In genomic region chr4:168360271-168360670, GRCh38 we compare ENCODE assay signal across 32 cellular contexts.
"Had no signal": no experiment of that assay in that cellular context is flagged by ENCODE, and none has a peak within 500 bp of the region (broad histone marks: within the 10 kb centered on the region; RNA-seq: fewer than 3 reads in every experiment).

No MANE protein-coding gene starts in this region.

- H3K4me1 ChIP-seq: heart right ventricle, left lung, lower lobe of right lung, pancreas, prostate gland, stomach, testis, thyroid gland, transverse colon, upper lobe of left lung had no signal

- H3K27me3 ChIP-seq: heart right ventricle, hepatocyte, left lung, pancreas, stomach, testis, thyroid gland, transverse colon, upper lobe of left lung had no signal

- H3K27ac ChIP-seq: heart right ventricle, hepatocyte, left lung, lower lobe of right lung, pancreas, prostate gland, skin epidermis, stomach, testis, thyroid gland, transverse colon, upper lobe of left lung had no signal

- H3K36me3 ChIP-seq: pancreas, prostate gland had no signal

- H2AFZ ChIP-seq: hepatocyte had no signal

- DNase-seq: heart right ventricle; kidney; left colon; left lung; lower lobe of right lung; mammary epithelial cell; mesendoderm; midbrain; mucosa of descending colon; naive thymus-derived CD8-positive, alpha-beta T cell; nucleus accumbens; pancreas; posterior cingulate gyrus; retina; right cardiac atrium; stimulated activated CD4-positive, alpha-beta T cell treated with anti-CD3 and anti-CD28 coated beads, Interleukin-12 subunit alpha, Interleukin-12 subunit beta, amount 100 ng/mL, for 4 hours; stimulated activated CD4-positive, alpha-beta T cell treated with anti-CD3 and anti-CD28 coated beads, Interleukin-15, amount 100 ng/mL, for 24 hours; stimulated activated CD4-positive, alpha-beta T cell treated with anti-CD3 and anti-CD28 coated beads, Interleukin-2, amount 100 ng/mL, for 24 hours; stimulated activated CD4-positive, alpha-beta T cell treated with anti-CD3 and anti-CD28 coated beads, Interleukin-4, amount 100 ng/mL, for 1 hour; stimulated activated naive B cell treated with anti-CD40 and anti-IgM and Interleukin-4, amounts not matched to agents 10 μg/mL and 1 μg/mL and 100 μg/mL, for 72 hours; stimulated activated naive CD8-positive, alpha-beta T cell treated with anti-CD3 and anti-CD28 coated beads, Interleukin-15, Interleukin-2, amounts not matched to agents 100 U/mL and 50 U/mL, for 24 hours; stomach; testis; thyroid gland; transverse colon; upper lobe of left lung had no signal

- H3K4me2 ChIP-seq: hepatocyte had no signal

- ATAC-seq: heart right ventricle; left colon; left lung; lower lobe of right lung; mucosa of descending colon; naive thymus-derived CD8-positive, alpha-beta T cell; pancreas; right cardiac atrium; sciatic nerve; stimulated activated naive B cell treated with anti-CD40 and anti-IgM and Interleukin-4, amounts not matched to agents 10 μg/mL and 1 μg/mL and 100 μg/mL, for 72 hours; stimulated activated naive CD8-positive, alpha-beta T cell treated with anti-CD3 and anti-CD28 coated beads, Interleukin-15, Interleukin-2, amounts not matched to agents 100 U/mL and 50 U/mL, for 24 hours had no signal

- H3K4me1 Mint-ChIP-seq: nephron; neural crest cell; stimulated activated naive B cell treated with anti-CD40 and anti-IgM and Interleukin-4, amounts not matched to agents 10 μg/mL and 1 μg/mL and 100 μg/mL, for 72 hours had no signal

- H3K27ac Mint-ChIP-seq: nephron; stimulated activated naive B cell treated with anti-CD40 and anti-IgM and Interleukin-4, amounts not matched to agents 10 μg/mL and 1 μg/mL and 100 μg/mL, for 72 hours had no signal

- H3K27me3 Mint-ChIP-seq: naive thymus-derived CD8-positive, alpha-beta T cell; stimulated activated naive B cell treated with anti-CD40 and anti-IgM and Interleukin-4, amounts not matched to agents 10 μg/mL and 1 μg/mL and 100 μg/mL, for 72 hours had no signal

- H3K9me3 ChIP-seq: left lung, lower lobe of right lung, mucosa of descending colon, pancreas, prostate gland, stomach, testis, thyroid gland, transverse colon, upper lobe of left lung had no signal

- H3K4me3 Mint-ChIP-seq: naive thymus-derived CD8-positive, alpha-beta T cell; nephron; neural crest cell; stimulated activated naive B cell treated with anti-CD40 and anti-IgM and Interleukin-4, amounts not matched to agents 10 μg/mL and 1 μg/mL and 100 μg/mL, for 72 hours had no signal

- H3K4me3 ChIP-seq: heart right ventricle, hepatocyte, left lung, lower lobe of right lung, mucosa of descending colon, pancreas, prostate gland, skin epidermis, stomach, testis, thyroid gland, transverse colon, upper lobe of left lung had no signal
